Comparison of ENCODE assay signal across 10 cellular contexts in genomic region chr15:31279221-31280036, GRCh38. TPM values are rescaled to one million over a fixed set of nuclear protein-coding genes. Genes with fewer than 3 reads are reported as not detected.
DNase-seq lines count a peak whose midpoint lies in the region; ATAC-seq and TF ChIP-seq lines count a peak whose summit lies in the region.
"Had no signal": no experiment of that assay in that cellular context is flagged by ENCODE, and none has a peak within 500 bp of the region (broad histone marks: within the 10 kb centered on the region; RNA-seq: fewer than 3 reads in every experiment).

No MANE protein-coding gene starts in this region.

- intact Hi-C loops in OCI-LY7 (cut with micrococcal nuclease; ENCODE audit: unreplicated experiment) (no loop called here), spleen (cut with DNase I; ENCODE audit: low total_unique reads) (no loop called here)

- no peak overlapping the region for H3K4me2 ChIP-seq in OCI-LY7 (ENCODE audit: low read length)

- BruUV-seq in OCI-LY7 (replicated peaks; lab: Mats Ljungman, UMichigan), result no TSS peak

- no peak for TF ChIP-seq POLR2A in spleen (IDR thresholded peaks at IDR 0.05)

- CTCF ChIA-PET in OCI-LY7 (lab: Charles Lee; ENCODE audit: unreplicated experiment), result interaction anchor here (0.8 kb wide), 1 partner anchor 12 kb away, joined by 3 read pairs; no protein-coding TSS in a partner anchor

- H3K36me3 ChIP-seq in OCI-LY7 (ENCODE audit: insufficient read depth, low read length), result no peaks in the 10 kb centered on the region
- no peaks in the 10 kb centered on the region for H3K36me3 ChIP-seq in spleen

- no peaks in the 10 kb centered on the region for H4K20me1 ChIP-seq in OCI-LY7 (ENCODE audit: insufficient read depth, low read length)

- H3K27me3 ChIP-seq in foreskin keratinocyte (peaks cover 8% of the 10 kb centered on the region), spleen (replicated peaks in 1 of 7) (no peaks in the 10 kb centered on the region)

- no peak overlapping the region for H3K27ac ChIP-seq in OCI-LY7 (ENCODE audit: low read depth, low read length, poor library complexity, severe bottlenecking)
- H3K27ac ChIP-seq in foreskin keratinocyte, result no peak overlapping the region
- H3K27ac ChIP-seq in spleen, result no peak overlapping the region
- H3K27ac ChIP-seq: SK-N-MC had no signal

- 0 out of 2 replicates have a peak, but pooled peaks cover 3% of the 10 kb centered on the region for H3K9me3 ChIP-seq in OCI-LY7 (ENCODE audit: low read length)
- no peaks in the 10 kb centered on the region for H3K9me3 ChIP-seq in spleen

- ATAC-seq in foreskin keratinocyte (peak; percentile 34), HG02870 (IDR thresholded peaks at IDR 0.05; ENCODE audit: unreplicated experiment) (no peak), HG02588 (IDR thresholded peaks at IDR 0.05; ENCODE audit: unreplicated experiment) (no peak)

- no peaks in the 10 kb centered on the region for H3K79me2 ChIP-seq in OCI-LY7 (ENCODE audit: insufficient read depth, low read depth, low read length)

- H3K4me1 ChIP-seq in OCI-LY7 (ENCODE audit: insufficient read depth, low read length, poor library complexity, severe bottlenecking) (peaks cover 12% of the 10 kb centered on the region), foreskin keratinocyte (no peaks in the 10 kb centered on the region), spleen (peaks cover 0 to 8% (median 0%) of the 10 kb centered on the region in 6 donors)

- POLR2A ChIA-PET in OCI-LY7 (lab: Charles Lee), result no interaction called here

- peak overlapping the region; percentile 62 for H2AFZ ChIP-seq in OCI-LY7 (ENCODE audit: low read length)

- no peak for TF ChIP-seq CTCF in OCI-LY7 (conservative IDR thresholded peaks at IDR 0.05; ENCODE audit: low read length)
- TF ChIP-seq CTCF in foreskin keratinocyte (conservative IDR thresholded peaks at IDR 0.05), result no peak
- no peak for TF ChIP-seq CTCF in spleen (IDR thresholded peaks at IDR 0.05 in 8 of 11, conservative IDR thresholded peaks at IDR 0.05 in 3 of 11)

- no peak overlapping the region for H3K4me3 ChIP-seq in OCI-LY7 (ENCODE audit: low read depth, low read length, poor library complexity, severe bottlenecking)
- no peak overlapping the region for H3K4me3 ChIP-seq in spleen
- H3K4me3 ChIP-seq: SK-N-MC had no signal

- WGBS in spleen, 5 donors, result 83 to 92% (median 88%) methylated on average over 11 of the region's 11 CpGs

- no peaks in the 10 kb centered on the region for H3K9me2 ChIP-seq in OCI-LY7 (ENCODE audit: insufficient read depth, low read length)

- DNase-seq in NCI-H2081 treated with DMSO at 0.1 percent for 48 hours (lab: John Stamatoyannopoulos, UW) (peak; percentile 96), NCI-H2081 (lab: John Stamatoyannopoulos, UW) (no peak), OCI-LY7 (ENCODE audit: low spot score) (no peak), foreskin keratinocyte (no peak), spleen (peak; percentile 48), NOMO-1 (lab: John Stamatoyannopoulos, UW; ENCODE audit: unreplicated experiment in 2 of 2) (no peak)
- DNase-seq: naive B cell had no signal

RNA-seq across cellular contexts. Expression of gene KLF13, which starts 47.2 kb away (rescaled TPM):
- total RNA-seq in OCI-LY7 (2014; rRNA removed; shearing (Covaris generic)), result 62.0 and 64.6 TPM in 2 replicates
- 62.6 and 63.2 TPM in 2 replicates for total RNA-seq in OCI-LY7 (2022)
- total RNA-seq in foreskin keratinocyte, result 57.9 and 58.1 TPM in 2 replicates
- 54.9 and 55.8 TPM in 2 replicates for polyA plus RNA-seq in foreskin keratinocyte
- total RNA-seq in spleen, result 100 to 1,000 TPM in 1 of 7 donors, 10 to 100 TPM in 6; 71.6 to 111 (median 85.8) TPM
- polyA plus RNA-seq in spleen, result 10 to 100 TPM; 21.8 to 43.3 (median 43.1) TPM

Comparison
In these comparisons a context has a peak if more than half of its experiments do, and no peak if none do; other contexts are left out.
1. DNase-seq: peak in NCI-H2081 treated with DMSO at 0.1 percent for 48 hours (single experiment) and spleen (single experiment); none in NCI-H2081 (0 of 2), OCI-LY7 (single experiment), foreskin keratinocyte (0 of 2) and NOMO-1 (0 of 2).